ENCODE assay signal across 12 cellular contexts in the genomic region with DNA sequence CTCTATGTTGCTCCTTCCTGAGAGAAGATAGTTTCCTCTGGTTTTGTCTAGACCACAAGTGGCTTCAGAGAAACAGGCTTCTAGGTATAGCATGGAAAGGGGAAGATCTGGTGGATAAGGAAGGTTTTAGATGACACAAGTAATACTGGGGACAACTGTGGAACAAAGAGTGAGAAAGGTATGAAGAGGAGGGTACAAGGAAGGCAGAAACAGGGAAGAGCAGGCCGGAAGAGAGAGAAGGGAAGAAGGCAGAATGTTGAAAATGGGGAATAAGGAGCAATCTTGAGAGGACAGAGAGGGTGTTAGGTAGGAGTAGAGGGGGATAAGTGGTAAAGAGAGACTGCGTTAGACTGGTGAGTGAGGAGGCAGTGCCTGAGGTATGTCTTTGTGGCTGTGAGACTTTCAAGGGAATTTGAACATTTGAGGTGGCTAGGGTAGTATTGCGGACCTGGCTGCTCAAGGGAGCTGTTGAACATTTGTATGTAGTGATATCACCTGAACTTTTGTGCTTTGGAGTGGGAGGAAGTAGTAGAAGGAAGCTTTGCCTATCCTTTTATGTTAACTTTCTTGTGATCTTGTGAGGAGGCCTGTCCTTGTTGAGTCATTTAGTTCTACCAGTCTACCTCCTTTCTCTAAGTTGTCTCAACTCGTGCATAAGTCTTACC.
A peak's percentile ranks its signal among the peaks of the same experiment; 100 is the strongest.
DNase-seq lines count a peak whose midpoint lies in the region; ATAC-seq, FAIRE-seq and TF ChIP-seq lines count a peak whose summit lies in the region.
"Had no signal": no experiment of that assay in that cellular context is flagged by ENCODE, and none has a peak within 500 bp of the region (broad histone marks: within the 10 kb centered on the region; RNA-seq: fewer than 3 reads in every experiment).

No MANE protein-coding gene starts in this region.

- POLR2A ChIA-PET in naive thymus-derived CD4-positive, alpha-beta T cell (lab: Charles Lee), result no interaction called here

- H3K27me3 ChIP-seq in naive thymus-derived CD4-positive, alpha-beta T cell (ENCODE audit: control insufficient read depth in 2 of 2, insufficient read depth in 2 of 2, low read length in 2 of 2), result no peaks in the 10 kb centered on the region
- no peaks in the 10 kb centered on the region for H3K27me3 ChIP-seq in testis
- H3K27me3 ChIP-seq: brain microvascular endothelial cell had no signal

- FAIRE-seq in GM12892 (lab: Jason Lieb, UNC), result peak; percentile 70

- intact Hi-C loops in activated T-helper 2 cell treated with anti-CD3 and anti-CD28 coated beads, Interferon-gamma antibody, Interleukin-2, Interleukin-4, amounts not matched to agents 10 μg/mL and 5 μg/mL and 100 μg/mL, durations not matched to agents 14 hours and 24 hours and 36 hours (cut with micrococcal nuclease), result loop anchor here (2.0 to 5.0 kb wide), 2 partner anchors 37 to 65 kb away; no protein-coding TSS in a partner anchor
- intact Hi-C loops in naive thymus-derived CD4-positive, alpha-beta T cell (cut with micrococcal nuclease), result loop anchor here in 1 of 2 donors (1.0 to 2.0 kb wide), 3 partner anchors 15 to 72 kb away; no protein-coding TSS in a partner anchor
- intact Hi-C loops in testis (cut with DNase I; ENCODE audit: low total_unique reads), result no loop called here

- H3K4me1 Mint-ChIP-seq in activated T-helper 2 cell treated with anti-CD3 and anti-CD28 coated beads, Interferon-gamma antibody, Interleukin-2, Interleukin-4, amounts not matched to agents 10 μg/mL and 5 μg/mL and 100 μg/mL, durations not matched to agents 14 hours and 24 hours and 36 hours (ENCODE audit: low read depth), result peaks cover 34% of the 10 kb centered on the region
- H3K4me1 Mint-ChIP-seq in naive thymus-derived CD4-positive, alpha-beta T cell, result peaks cover 30 to 90% (median 84%) of the 10 kb centered on the region in 7 donors

- DNase-seq in GM12892 (ENCODE audit: insufficient read length), result no peak
- DNase-seq in activated T-helper 2 cell treated with anti-CD3 and anti-CD28 coated beads, Interferon-gamma antibody, Interleukin-2, Interleukin-4, amounts not matched to agents 10 μg/mL and 5 μg/mL and 100 μg/mL, durations not matched to agents 14 hours and 24 hours and 36 hours (ENCODE audit: low spot score), result no peak
- DNase-seq in naive thymus-derived CD4-positive, alpha-beta T cell, result peak in 7 of 9 donors; percentile 32 to 61 (median 44)
- no peak for DNase-seq in DMS 273 (lab: John Stamatoyannopoulos, UW; ENCODE audit: unreplicated experiment)
- DNase-seq in NCI-H187 (lab: John Stamatoyannopoulos, UW), result no peak
- DNase-seq in testis, result no peak
- DNase-seq: activated CD4-positive, alpha-beta T cell treated with anti-CD3 and anti-CD28 coated beads for 4 hours; brain microvascular endothelial cell; HCEC 1CT; NCI-H1436 had no signal

- TF ChIP-seq CTCF in testis (IDR thresholded peaks at IDR 0.05), result no peak

- peaks cover 14 to 17% of the 10 kb centered on the region in 2 donors for H3K4me1 ChIP-seq in naive thymus-derived CD4-positive, alpha-beta T cell (ENCODE audit: control insufficient read depth in 2 of 2, insufficient read depth in 2 of 2, low read length in 2 of 2)
- peaks cover 24% of the 10 kb centered on the region for H3K4me1 ChIP-seq in testis

- CTCF ChIA-PET in naive thymus-derived CD4-positive, alpha-beta T cell (lab: Charles Lee), result no interaction called here

- H3K27ac Mint-ChIP-seq in activated T-helper 2 cell treated with anti-CD3 and anti-CD28 coated beads, Interferon-gamma antibody, Interleukin-2, Interleukin-4, amounts not matched to agents 10 μg/mL and 5 μg/mL and 100 μg/mL, durations not matched to agents 14 hours and 24 hours and 36 hours, result peak overlapping the region; percentile 26
- peak overlapping the region in 5 of 9 donors; percentile 2 to 66 (median 34) for H3K27ac Mint-ChIP-seq in naive thymus-derived CD4-positive, alpha-beta T cell

- peak; percentile 74 for ATAC-seq in naive thymus-derived CD4-positive, alpha-beta T cell
- ATAC-seq in HG03439 (IDR thresholded peaks at IDR 0.05; ENCODE audit: unreplicated experiment), result no peak

- H3K36me3 Mint-ChIP-seq in activated T-helper 2 cell treated with anti-CD3 and anti-CD28 coated beads, Interferon-gamma antibody, Interleukin-2, Interleukin-4, amounts not matched to agents 10 μg/mL and 5 μg/mL and 100 μg/mL, durations not matched to agents 14 hours and 24 hours and 36 hours (ENCODE audit: low read depth), result no peaks in the 10 kb centered on the region
- no peaks in the 10 kb centered on the region for H3K36me3 Mint-ChIP-seq in naive thymus-derived CD4-positive, alpha-beta T cell

- H3K27ac ChIP-seq in KOPT-K1 (ENCODE audit: low read depth, low read length, poor library complexity, severe bottlenecking) (peak overlapping the region; percentile 53), testis (no peak overlapping the region)
- no peak overlapping the region for H3K27ac ChIP-seq in naive thymus-derived CD4-positive, alpha-beta T cell (ENCODE audit: low read depth, low read length)
- H3K27ac ChIP-seq: brain microvascular endothelial cell had no signal

- no peaks in the 10 kb centered on the region for H3K9me3 ChIP-seq in KOPT-K1 (ENCODE audit: insufficient read depth, low read length, poor library complexity, severe bottlenecking)
- H3K9me3 ChIP-seq in naive thymus-derived CD4-positive, alpha-beta T cell (ENCODE audit: control insufficient read depth in 2 of 3, low read length in 3 of 3), result no peaks in the 10 kb centered on the region
- no peaks in the 10 kb centered on the region for H3K9me3 ChIP-seq in testis

- TF ChIP-seq POLR2A in GM12892 (IDR thresholded peaks at IDR 0.05; ENCODE audit: low read depth, low read length) (no peak), testis (IDR thresholded peaks at IDR 0.05) (no peak)

- H3K9me3 Mint-ChIP-seq in activated T-helper 2 cell treated with anti-CD3 and anti-CD28 coated beads, Interferon-gamma antibody, Interleukin-2, Interleukin-4, amounts not matched to agents 10 μg/mL and 5 μg/mL and 100 μg/mL, durations not matched to agents 14 hours and 24 hours and 36 hours, result no peaks in the 10 kb centered on the region
- H3K9me3 Mint-ChIP-seq in naive thymus-derived CD4-positive, alpha-beta T cell, result no peaks in the 10 kb centered on the region

- no peak overlapping the region for H3K4me3 ChIP-seq in naive thymus-derived CD4-positive, alpha-beta T cell (ENCODE audit: low read length)
- H3K4me3 ChIP-seq in testis, result no peak overlapping the region

- H3K36me3 ChIP-seq in KOPT-K1 (ENCODE audit: insufficient read depth, low read length) (no peaks in the 10 kb centered on the region), testis (ENCODE audit: low read depth, missing control alignments) (no peaks in the 10 kb centered on the region)
- no peaks in the 10 kb centered on the region for H3K36me3 ChIP-seq in naive thymus-derived CD4-positive, alpha-beta T cell (ENCODE audit: control insufficient read depth in 2 of 3, insufficient read depth in 3 of 3, low read length in 3 of 3)
- H3K36me3 ChIP-seq: brain microvascular endothelial cell had no signal

- H3K4me3 Mint-ChIP-seq in activated T-helper 2 cell treated with anti-CD3 and anti-CD28 coated beads, Interferon-gamma antibody, Interleukin-2, Interleukin-4, amounts not matched to agents 10 μg/mL and 5 μg/mL and 100 μg/mL, durations not matched to agents 14 hours and 24 hours and 36 hours (ENCODE audit: low read depth), result peak overlapping the region; percentile 0
- peak overlapping the region; percentile 1 to 81 (median 52) for H3K4me3 Mint-ChIP-seq in naive thymus-derived CD4-positive, alpha-beta T cell

- H3K27me3 Mint-ChIP-seq in activated T-helper 2 cell treated with anti-CD3 and anti-CD28 coated beads, Interferon-gamma antibody, Interleukin-2, Interleukin-4, amounts not matched to agents 10 μg/mL and 5 μg/mL and 100 μg/mL, durations not matched to agents 14 hours and 24 hours and 36 hours (ENCODE audit: low read depth), result peaks cover 11% of the 10 kb centered on the region
- H3K27me3 Mint-ChIP-seq in naive thymus-derived CD4-positive, alpha-beta T cell, result no peaks in the 10 kb centered on the region

- 77 to 82% methylated on average over 4 of the region's 4 CpGs for WGBS in testis, 2 donors

Comparison
In these comparisons a context has a peak if more than half of its experiments do, and no peak if none do; other contexts are left out.
1. DNase-seq: peak in naive thymus-derived CD4-positive, alpha-beta T cell (7 of 9); none in GM12892 (single experiment), activated T-helper 2 cell treated with anti-CD3 and anti-CD28 coated beads, Interferon-gamma antibody, Interleukin-2, Interleukin-4, amounts not matched to agents 10 μg/mL and 5 μg/mL and 100 μg/mL, durations not matched to agents 14 hours and 24 hours and 36 hours (single experiment), DMS 273 (single experiment), NCI-H187 (0 of 2) and testis (single experiment).